ENCODE assay signal across 1 cellular context in the genomic region with DNA sequence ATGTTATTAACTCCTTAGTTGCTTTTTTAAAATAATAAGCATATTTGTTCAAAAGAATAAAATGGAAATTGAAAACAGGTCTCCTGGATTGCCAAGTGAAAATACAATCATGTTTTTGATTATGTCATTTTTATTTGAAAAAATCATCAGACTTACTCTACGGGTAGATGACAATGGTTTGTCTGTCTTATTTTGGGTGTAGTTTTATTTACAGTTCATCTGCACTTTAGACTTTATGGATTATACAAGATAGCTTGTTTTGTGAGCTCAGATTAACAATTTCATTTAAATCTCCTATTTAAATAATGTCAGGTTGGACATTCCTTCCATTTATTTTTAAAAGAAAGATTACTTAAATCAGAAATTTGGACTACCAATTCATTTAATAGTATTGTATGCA.
A peak's percentile ranks its signal among the peaks of the same experiment; 100 is the strongest.
TF ChIP-seq lines count a peak whose summit lies in the region.

No MANE protein-coding gene starts in this region.

TF ChIP-seq in HepG2, 621 proteins besides CTCF, POLR2A, EP300 and RAD21 (continued from another document):
- TF ChIP-seq, protein P1, sequence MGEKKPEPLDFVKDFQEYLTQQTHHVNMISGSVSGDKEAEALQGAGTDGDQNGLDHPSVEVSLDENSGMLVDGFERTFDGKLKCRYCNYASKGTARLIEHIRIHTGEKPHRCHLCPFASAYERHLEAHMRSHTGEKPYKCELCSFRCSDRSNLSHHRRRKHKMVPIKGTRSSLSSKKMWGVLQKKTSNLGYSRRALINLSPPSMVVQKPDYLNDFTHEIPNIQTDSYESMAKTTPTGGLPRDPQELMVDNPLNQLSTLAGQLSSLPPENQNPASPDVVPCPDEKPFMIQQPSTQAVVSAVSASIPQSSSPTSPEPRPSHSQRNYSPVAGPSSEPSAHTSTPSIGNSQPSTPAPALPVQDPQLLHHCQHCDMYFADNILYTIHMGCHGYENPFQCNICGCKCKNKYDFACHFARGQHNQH (CRISPR knock-in tag; IDR thresholded peaks at IDR 0.05) = no peak
- TF ChIP-seq HNF4A (CRISPR knock-in tag; IDR thresholded peaks at IDR 0.05) (0 out of 2 replicates have a peak, but pooled peaks have one; percentile 22), SOX5 (CRISPR knock-in tag; IDR thresholded peaks at IDR 0.05; ENCODE audit: borderline replicate concordance) (peak; percentile 35; the same call in 1 of the 2 replicates), MYC (CRISPR knock-in tag; IDR thresholded peaks at IDR 0.05; ENCODE audit: borderline replicate concordance) (no peak)
- TF ChIP-seq, protein P2, sequence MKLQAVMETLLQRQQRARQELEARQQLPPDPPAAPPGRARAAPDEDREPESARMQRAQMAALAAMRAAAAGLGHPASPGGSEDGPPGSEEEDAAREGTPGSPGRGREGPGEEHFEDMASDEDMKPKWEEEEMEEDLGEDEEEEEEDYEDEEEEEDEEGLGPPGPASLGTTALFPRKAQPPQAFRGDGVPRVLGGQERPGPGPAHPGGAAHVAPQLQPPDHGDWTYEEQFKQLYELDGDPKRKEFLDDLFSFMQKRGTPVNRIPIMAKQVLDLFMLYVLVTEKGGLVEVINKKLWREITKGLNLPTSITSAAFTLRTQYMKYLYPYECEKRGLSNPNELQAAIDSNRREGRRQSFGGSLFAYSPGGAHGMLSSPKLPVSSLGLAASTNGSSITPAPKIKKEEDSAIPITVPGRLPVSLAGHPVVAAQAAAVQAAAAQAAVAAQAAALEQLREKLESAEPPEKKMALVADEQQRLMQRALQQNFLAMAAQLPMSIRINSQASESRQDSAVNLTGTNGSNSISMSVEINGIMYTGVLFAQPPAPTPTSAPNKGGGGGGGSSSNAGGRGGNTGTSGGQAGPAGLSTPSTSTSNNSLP (IDR thresholded peaks at IDR 0.05; ENCODE audit: low read depth, low read length) = peak; percentile 75
- TF ChIP-seq, protein P3, sequence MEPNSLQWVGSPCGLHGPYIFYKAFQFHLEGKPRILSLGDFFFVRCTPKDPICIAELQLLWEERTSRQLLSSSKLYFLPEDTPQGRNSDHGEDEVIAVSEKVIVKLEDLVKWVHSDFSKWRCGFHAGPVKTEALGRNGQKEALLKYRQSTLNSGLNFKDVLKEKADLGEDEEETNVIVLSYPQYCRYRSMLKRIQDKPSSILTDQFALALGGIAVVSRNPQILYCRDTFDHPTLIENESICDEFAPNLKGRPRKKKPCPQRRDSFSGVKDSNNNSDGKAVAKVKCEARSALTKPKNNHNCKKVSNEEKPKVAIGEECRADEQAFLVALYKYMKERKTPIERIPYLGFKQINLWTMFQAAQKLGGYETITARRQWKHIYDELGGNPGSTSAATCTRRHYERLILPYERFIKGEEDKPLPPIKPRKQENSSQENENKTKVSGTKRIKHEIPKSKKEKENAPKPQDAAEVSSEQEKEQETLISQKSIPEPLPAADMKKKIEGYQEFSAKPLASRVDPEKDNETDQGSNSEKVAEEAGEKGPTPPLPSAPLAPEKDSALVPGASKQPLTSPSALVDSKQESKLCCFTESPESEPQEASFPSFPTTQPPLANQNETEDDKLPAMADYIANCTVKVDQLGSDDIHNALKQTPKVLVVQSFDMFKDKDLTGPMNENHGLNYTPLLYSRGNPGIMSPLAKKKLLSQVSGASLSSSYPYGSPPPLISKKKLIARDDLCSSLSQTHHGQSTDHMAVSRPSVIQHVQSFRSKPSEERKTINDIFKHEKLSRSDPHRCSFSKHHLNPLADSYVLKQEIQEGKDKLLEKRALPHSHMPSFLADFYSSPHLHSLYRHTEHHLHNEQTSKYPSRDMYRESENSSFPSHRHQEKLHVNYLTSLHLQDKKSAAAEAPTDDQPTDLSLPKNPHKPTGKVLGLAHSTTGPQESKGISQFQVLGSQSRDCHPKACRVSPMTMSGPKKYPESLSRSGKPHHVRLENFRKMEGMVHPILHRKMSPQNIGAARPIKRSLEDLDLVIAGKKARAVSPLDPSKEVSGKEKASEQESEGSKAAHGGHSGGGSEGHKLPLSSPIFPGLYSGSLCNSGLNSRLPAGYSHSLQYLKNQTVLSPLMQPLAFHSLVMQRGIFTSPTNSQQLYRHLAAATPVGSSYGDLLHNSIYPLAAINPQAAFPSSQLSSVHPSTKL (CRISPR knock-in tag; IDR thresholded peaks at IDR 0.05) = 0 out of 2 replicates have a peak, but pooled peaks have one; percentile 26
